Comparison of ENCODE assay signal across 18 cellular contexts in genomic region chr19:18710986-18711751, GRCh38. TPM values are rescaled to one million over a fixed set of nuclear protein-coding genes. Genes with fewer than 3 reads are reported as not detected.
DNase-seq lines count a peak whose midpoint lies in the region; ATAC-seq and TF ChIP-seq lines count a peak whose summit lies in the region.
"Had no signal": no experiment of that assay in that cellular context is flagged by ENCODE, and none has a peak within 500 bp of the region (broad histone marks: within the 10 kb centered on the region; RNA-seq: fewer than 3 reads in every experiment).

No MANE protein-coding gene starts in this region.

- H4K8ac ChIP-seq in neuronal stem cell (ENCODE audit: low read depth, low read length): no peak overlapping the region

- TF ChIP-seq CTCF in SK-N-SH (IDR thresholded peaks at IDR 0.05): no peak
- no peak for TF ChIP-seq CTCF in gastroesophageal sphincter (IDR thresholded peaks at IDR 0.05)
- TF ChIP-seq CTCF in uterus (IDR thresholded peaks at IDR 0.05): no peak

- H3K9ac ChIP-seq in SK-N-SH (no peak overlapping the region), neuronal stem cell (ENCODE audit: low read depth, low read length, poor library complexity) (no peak overlapping the region)

- POLR2A ChIA-PET in SK-N-SH (lab: Yijun Ruan, JAX): no interaction called here

- peaks cover 17% of the 10 kb centered on the region for H3K79me1 ChIP-seq in neuronal stem cell (ENCODE audit: low read depth, low read length)

- H3K4me1 ChIP-seq in SK-N-SH (ENCODE audit: control insufficient read depth in 1 of 2, insufficient read depth in 2 of 2, low read depth in 1 of 2, low read length in 1 of 2) (peaks cover 0 to 29% of the 10 kb centered on the region in 2 experiments; a peak in 1 of 4 replicates), gastroesophageal sphincter (peaks cover 0 to 70% (median 6%) of the 10 kb centered on the region in 3 donors), neuronal stem cell (ENCODE audit: control insufficient read depth in 2 of 2, insufficient read depth in 1 of 2, low read depth in 1 of 2, low read length in 2 of 2) (peaks cover 0 to 2% of the 10 kb centered on the region in 2 donors), uterus (peaks cover 0 to 11% of the 10 kb centered on the region in 2 donors)

- H2BK120ac ChIP-seq in neuronal stem cell (ENCODE audit: low read depth, low read length): no peak overlapping the region

- H3K27me3 ChIP-seq in SK-N-SH (ENCODE audit: insufficient read depth) (no peaks in the 10 kb centered on the region), gastroesophageal sphincter (no peaks in the 10 kb centered on the region), neuronal stem cell (ENCODE audit: control insufficient read depth in 3 of 3, insufficient read depth in 3 of 3, low read depth in 1 of 3, low read length in 3 of 3) (no peaks in the 10 kb centered on the region), uterus (no peaks in the 10 kb centered on the region)
- H3K27me3 ChIP-seq: brain microvascular endothelial cell, MG63 had no signal

- no peak overlapping the region for H2BK5ac ChIP-seq in neuronal stem cell (ENCODE audit: low read length)

- TF ChIP-seq EP300 in SK-N-SH (IDR thresholded peaks at IDR 0.05; ENCODE audit: borderline replicate concordance in 1 of 2, low read depth in 1 of 2, low read length in 1 of 2) (no peak), gastroesophageal sphincter (IDR thresholded peaks at IDR 0.05) (no peak)

- H3K9me2 ChIP-seq in SK-N-SH: no peaks in the 10 kb centered on the region

- peak overlapping the region; percentile 57 for H3K18ac ChIP-seq in neuronal stem cell (ENCODE audit: low read length)

- peaks cover 6% of the 10 kb centered on the region for H3F3A ChIP-seq in SK-N-SH (replicated peaks; ENCODE audit: insufficient read depth)

- H2BK12ac ChIP-seq in neuronal stem cell (ENCODE audit: low read length): no peak overlapping the region

- H3K9me3 ChIP-seq in SK-N-SH: no peaks in the 10 kb centered on the region
- no peaks in the 10 kb centered on the region for H3K9me3 ChIP-seq in gastroesophageal sphincter
- peaks cover 0 to 3% of the 10 kb centered on the region in 2 donors for H3K9me3 ChIP-seq in neuronal stem cell (replicated peaks in 1 of 2; ENCODE audit: control insufficient read depth in 2 of 2, insufficient read depth in 1 of 2, low read depth in 1 of 2, low read length in 2 of 2)
- no peaks in the 10 kb centered on the region for H3K9me3 ChIP-seq in uterus
- H3K9me3 ChIP-seq: MG63 had no signal

- H2AFZ ChIP-seq in SK-N-SH (ENCODE audit: low read depth): no peak overlapping the region
- no peak overlapping the region for H2AFZ ChIP-seq in neuronal stem cell (ENCODE audit: low read length)

- no peak overlapping the region for H3K27ac ChIP-seq in SK-N-SH (ENCODE audit: low read depth in 2 of 2, low read length in 1 of 2)
- H3K27ac ChIP-seq in gastroesophageal sphincter: peak overlapping the region in 3 of 4 donors; percentile 18 to 69 (median 59)
- H3K27ac ChIP-seq in neuronal stem cell (replicated peaks; ENCODE audit: low read length): no peak overlapping the region
- peak overlapping the region in 1 of 2 donors; percentile 5 for H3K27ac ChIP-seq in uterus
- H3K27ac ChIP-seq: 22Rv1, brain microvascular endothelial cell had no signal

- H3K23ac ChIP-seq in neuronal stem cell (ENCODE audit: low read depth, low read length, poor library complexity): peak overlapping the region; percentile 55

- TF ChIP-seq POLR2A in gastroesophageal sphincter (IDR thresholded peaks at IDR 0.05) (no peak), uterus (IDR thresholded peaks at IDR 0.05) (no peak)

- H3K14ac ChIP-seq in neuronal stem cell (ENCODE audit: low read length): no peak overlapping the region

- no peak overlapping the region for H2BK15ac ChIP-seq in neuronal stem cell (ENCODE audit: low read length)

- H3K36me3 ChIP-seq in SK-N-SH (replicated peaks in 1 of 2; ENCODE audit: control insufficient read depth in 1 of 2, insufficient read depth in 2 of 2, low read length in 1 of 2): peaks cover 0 to 3% of the 10 kb centered on the region in 2 experiments
- H3K36me3 ChIP-seq in gastroesophageal sphincter: no peaks in the 10 kb centered on the region
- peaks cover 3 to 6% of the 10 kb centered on the region in 2 donors for H3K36me3 ChIP-seq in neuronal stem cell (replicated peaks in 1 of 2; ENCODE audit: control insufficient read depth in 2 of 2, insufficient read depth in 2 of 2, low read length in 2 of 2)
- no peaks in the 10 kb centered on the region for H3K36me3 ChIP-seq in uterus
- H3K36me3 ChIP-seq: brain microvascular endothelial cell, MG63 had no signal

- CTCF ChIA-PET in SK-N-SH (lab: Yijun Ruan, JAX): interaction anchor here (0.7 to 2.2 kb wide), 3 partner anchors 11 to 136 kb away, joined by 3 to 10 read pairs (median 6); no protein-coding TSS in a partner anchor

- no peak overlapping the region for H3K4me3 ChIP-seq in SK-N-SH (ENCODE audit: low read depth in 2 of 2, low read length in 1 of 2)
- H3K4me3 ChIP-seq in gastroesophageal sphincter: peak overlapping the region in 1 of 2 donors; percentile 19
- H3K4me3 ChIP-seq in neuronal stem cell (ENCODE audit: low read length in 2 of 2): no peak overlapping the region
- no peak overlapping the region for H3K4me3 ChIP-seq in uterus
- H3K4me3 ChIP-seq: MG63 had no signal

- peak; percentile 20 for DNase-seq in SK-N-SH
- no peak for DNase-seq in neuronal stem cell (ENCODE audit: low spot score)
- peak; percentile 36 to 71 for DNase-seq in uterus
- DNase-seq in HuH-7 (ENCODE audit: low spot score): no peak
- DNase-seq: activated B cell treated with CpG ODN at 0.5 μM for 24 hours; activated naive CD4-positive, alpha-beta T cell treated with anti-CD3 and anti-CD28 coated beads for 36 hours; brain microvascular endothelial cell; MG63; NCI-H187; NCI-H446; SHP77 treated with DMSO at 0.1 percent for 48 hours; stimulated activated CD4-positive, alpha-beta T cell treated with anti-CD3 and anti-CD28 coated beads, Interleukin-2, amount 100 ng/mL, for 24 hours had no signal

- WGBS in SK-N-SH (ENCODE audit: low lambda C conversion rate): 91% methylated on average over 17 of the region's 28 CpGs
- 5% methylated on average over 3 of the region's 28 CpGs; no CpG with 5 or more reads in 1 of the 2 donors for WGBS in gastroesophageal sphincter (ENCODE audit: low coverage in 1 of 2), 2 donors
- no CpG with 5 or more reads among the region's 28 CpGs for WGBS in neuronal stem cell (ENCODE audit: extremely low coverage in 2 of 2, insufficient read length in 2 of 2, insufficient replicate concordance in 1 of 2), 2 donors

- peaks cover 37% of the 10 kb centered on the region for H4K20me1 ChIP-seq in SK-N-SH (ENCODE audit: insufficient read depth)

- H3K4me2 ChIP-seq in SK-N-SH (no peak overlapping the region), neuronal stem cell (ENCODE audit: insufficient read depth, low read length, poor library complexity, severe bottlenecking) (no peak overlapping the region)

- no peak overlapping the region for H3K4ac ChIP-seq in neuronal stem cell (ENCODE audit: low read length)

- peak overlapping the region; percentile 75 for H2AK5ac ChIP-seq in neuronal stem cell (ENCODE audit: low read depth, low read length)

- ATAC-seq in SK-N-SH treated with all-trans-retinoic acid at 6 μM for 48 hours (no peak), gastroesophageal sphincter (peak; percentile 90), GM18907 (IDR thresholded peaks at IDR 0.05; ENCODE audit: unreplicated experiment) (no peak), GM21423 (IDR thresholded peaks at IDR 0.05; ENCODE audit: unreplicated experiment) (no peak)
- ATAC-seq: natural killer cell treated with Interleukin-12 subunit alpha and Interleukin-12 subunit beta and Interleukin-15 and Interleukin-18, amount 100 ng/mL, for 72 hours had no signal

- H3K79me2 ChIP-seq in SK-N-SH (ENCODE audit: insufficient read depth): peaks cover 18% of the 10 kb centered on the region; the same call in 1 of the 2 replicates

- intact Hi-C loops in uterus (cut with DNase I; ENCODE audit: low total_unique reads): no loop called here

- no peak overlapping the region for H4K91ac ChIP-seq in neuronal stem cell (ENCODE audit: low read depth, low read length, poor library complexity)

- no peak for TF ChIP-seq RAD21 in SK-N-SH (IDR thresholded peaks at IDR 0.05; ENCODE audit: low read length)

TF ChIP-seq in SK-N-SH, 30 proteins besides CTCF, POLR2A, EP300 and RAD21 (continues in another document):
- TF ChIP-seq JUND (IDR thresholded peaks at IDR 0.05) (no peak), USF2 (IDR thresholded peaks at IDR 0.05; ENCODE audit: borderline replicate concordance, low read depth, low read length) (no peak), TEAD4 (IDR thresholded peaks at IDR 0.05; ENCODE audit: borderline replicate concordance, insufficient read depth) (no peak), EZH2phosphoT487 (IDR thresholded peaks at IDR 0.05; ENCODE audit: borderline replicate concordance, low read depth) (no peak)

TF ChIP-seq in SK-N-SH treated with all-trans-retinoic acid at 6 μM for 48 hours, 23 proteins besides CTCF, POLR2A, EP300 and RAD21 (continues in another document):
- no peak for TF ChIP-seq ZNF8 (CRISPR knock-in tag; IDR thresholded peaks at IDR 0.05)
- TF ChIP-seq SNAI2 (CRISPR knock-in tag; IDR thresholded peaks at IDR 0.05): no peak
- TF ChIP-seq ESRRG (CRISPR knock-in tag; IDR thresholded peaks at IDR 0.05): no peak
- no peak for TF ChIP-seq GLIS3 (CRISPR knock-in tag; IDR thresholded peaks at IDR 0.05)

RNA-seq across cellular contexts. Expression of gene CRTC1, which starts 27.7 kb away (rescaled TPM):
- polyA plus RNA-seq in SK-N-SH (2012; rRNA removed): 2.2 and 5.0 TPM in 2 replicates
- polyA plus RNA-seq in SK-N-SH (2012; cell fraction: cytosol; rRNA removed): 2.1 and 3.2 TPM in 2 replicates
- polyA plus RNA-seq in SK-N-SH (2012; cell fraction: nucleus; rRNA removed): 21.9 and 27.2 TPM in 2 replicates
- 1 to 10 TPM; 3.8 to 8.9 (median 6.3) TPM for total RNA-seq in gastroesophageal sphincter
- 17.4 TPM for polyA plus RNA-seq in neuronal stem cell (2013, experiment 1 of 2)
- 17.8 TPM for polyA plus RNA-seq in neuronal stem cell (2013, experiment 2 of 2)
- total RNA-seq in uterus: 10 to 100 TPM in 1 of 4 donors, 1 to 10 TPM in 3; 2.4 to 17.5 (median 6.7) TPM

Comparison
In these comparisons a context has a peak if more than half of its experiments do, and no peak if none do; other contexts are left out.
1. DNase-seq: peak in SK-N-SH (single experiment) and uterus (2 of 2); none in neuronal stem cell (single experiment) and HuH-7 (single experiment).
2. H3K27ac ChIP-seq: peak in gastroesophageal sphincter (3 of 4); none in SK-N-SH (0 of 2) and neuronal stem cell (single experiment).